1 cellular context compared by ENCODE assay signal in the genomic region with DNA sequence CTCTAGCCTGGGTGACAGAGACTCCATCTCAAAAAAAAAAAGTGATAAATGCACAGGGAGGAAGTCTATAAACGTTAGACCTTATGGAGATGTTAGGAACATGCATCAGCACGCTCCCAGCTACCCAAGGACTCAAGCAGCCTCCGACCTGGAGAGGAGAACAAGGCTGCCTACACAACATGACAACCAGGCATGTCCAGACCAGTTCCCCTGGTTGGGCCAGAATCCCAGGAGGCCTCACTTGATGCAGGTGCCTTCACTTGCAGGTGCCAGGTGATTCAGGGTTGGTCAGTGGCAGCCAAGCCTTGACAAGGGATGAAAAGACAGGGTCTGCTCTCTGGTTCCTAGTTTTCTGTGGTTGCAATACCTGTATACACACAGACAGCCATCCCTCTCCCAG.
TF ChIP-seq lines count a peak whose summit lies in the region.

No MANE protein-coding gene starts in this region.

TF ChIP-seq in HCT116, 20 proteins besides CTCF, POLR2A, EP300 and RAD21:
- TF ChIP-seq CBX3 (IDR thresholded peaks at IDR 0.05; ENCODE audit: low read depth) (no peak), ELF1 (IDR thresholded peaks at IDR 0.05; ENCODE audit: borderline replicate concordance, low read depth) (no peak), YY1 (IDR thresholded peaks at IDR 0.05; ENCODE audit: extremely low read depth, insufficient replicate concordance, low read depth, low read length) (no peak)
